ENCODE assay signal across 24 cellular contexts in the genomic region with DNA sequence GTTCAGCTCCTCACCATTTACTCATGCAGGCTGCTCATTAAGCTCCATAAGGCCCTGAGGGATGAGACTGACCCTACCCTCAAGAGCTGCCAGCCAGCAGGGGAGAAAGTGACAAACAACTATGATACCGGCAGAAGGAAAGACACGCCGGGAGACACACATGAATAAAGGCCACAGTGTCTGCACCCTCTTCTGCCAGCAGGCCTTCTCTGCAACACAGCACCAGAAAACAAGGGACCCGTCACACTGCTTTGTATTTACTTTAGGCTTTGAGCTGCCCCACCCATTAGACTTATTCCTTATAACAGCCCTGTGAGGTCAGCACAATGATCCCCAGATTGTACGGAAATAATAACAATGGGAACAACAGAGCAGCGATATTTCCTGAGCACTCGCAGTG. TPM values are rescaled to one million over a fixed set of nuclear protein-coding genes. Genes with fewer than 3 reads are reported as not detected.
DNase-seq lines count a peak whose midpoint lies in the region; ATAC-seq, FAIRE-seq and TF ChIP-seq lines count a peak whose summit lies in the region.
"Had no signal": no experiment of that assay in that cellular context is flagged by ENCODE, and none has a peak within 500 bp of the region (broad histone marks: within the 10 kb centered on the region; RNA-seq: fewer than 3 reads in every experiment).

No MANE protein-coding gene starts in this region.

- TF ChIP-seq EP300 in HepG2 (IDR thresholded peaks at IDR 0.05; ENCODE audit: low read depth in 2 of 2, low read length in 2 of 2) (no peak), HepG2 (CRISPR knock-in tag; IDR thresholded peaks at IDR 0.05; ENCODE audit: borderline replicate concordance) (no peak)

- 71% methylated on average over 3 of the region's 7 CpGs for WGBS in HepG2 (ENCODE audit: low lambda C conversion rate)
- 91% methylated on average over 4 of the region's 7 CpGs for WGBS in right lobe of liver (ENCODE audit: insufficient coverage, low coverage, low lambda C conversion rate, missing lambda C conversion rate)
- 37 to 60% (median 59%) methylated on average over 7 of the region's 7 CpGs for WGBS in small intestine, 3 donors

- no peak for TF ChIP-seq POLR2A in HepG2 (IDR thresholded peaks at IDR 0.05; ENCODE audit: insufficient read depth in 1 of 2, low read depth in 2 of 2, low read length in 2 of 2)
- no peak for TF ChIP-seq POLR2A in right lobe of liver (IDR thresholded peaks at IDR 0.05)

- in situ Hi-C loops in HepG2 (cut with HindIII; ENCODE audit: extremely low pct_ligation_motif_present, low pct_unique_long_range_greater_than_20kb): loop anchor here (10.0 kb wide), 1 partner anchor 387 kb away; no protein-coding TSS in a partner anchor

- H3K27ac ChIP-seq in HepG2 (ENCODE audit: extremely low read length, insufficient read depth, low read length): no peak overlapping the region
- no peak overlapping the region for H3K27ac ChIP-seq in right lobe of liver
- H3K27ac ChIP-seq in small intestine (ENCODE audit: low read depth in 1 of 2, low read length in 1 of 2): no peak overlapping the region
- H3K27ac ChIP-seq: 22Rv1; A549; BLaER1 treated with 17β-estradiol and CSF1 and Interleukin-3, amounts not matched to agents 10 nM and 100 nM; C4-2B had no signal

- BruUV-seq in HepG2 (replicated peaks; lab: Mats Ljungman, UMichigan): no TSS peak

- intact Hi-C loops in HepG2 (cut with micrococcal nuclease; ENCODE audit: unreplicated experiment) (no loop called here), right lobe of liver (cut with DNase I) (no loop called here)

- TF ChIP-seq RAD21 in HepG2 (CRISPR knock-in tag; IDR thresholded peaks at IDR 0.05): no peak

- TF ChIP-seq CTCF in HepG2 (CRISPR knock-in tag; IDR thresholded peaks at IDR 0.05) (no peak), right lobe of liver (IDR thresholded peaks at IDR 0.05) (no peak), bronchial epithelial cell (IDR thresholded peaks at IDR 0.05; ENCODE audit: insufficient read depth, low read length, severe bottlenecking) (no peak)

- no peaks in the 10 kb centered on the region for H4K20me1 ChIP-seq in HepG2 (ENCODE audit: insufficient read depth, low read length)

- H3K9ac ChIP-seq in HepG2 (ENCODE audit: insufficient read depth, low read depth, low read length): no peak overlapping the region
- H3K9ac ChIP-seq: BLaER1 treated with 17β-estradiol and CSF1 and Interleukin-3, amounts not matched to agents 10 nM and 100 nM had no signal

- CTCF ChIA-PET in HepG2 (lab: Yijun Ruan, JAX; ENCODE audit: low intra/inter-chr PET ratio, low total read pairs): no interaction called here

- ATAC-seq in HepG2: peak; percentile 64
- ATAC-seq in right lobe of liver: no peak
- no peak for ATAC-seq in HG03442 (IDR thresholded peaks at IDR 0.05; ENCODE audit: unreplicated experiment)
- ATAC-seq: A549; CD8-positive, alpha-beta T cell had no signal

- peaks cover 0 to 28% of the 10 kb centered on the region in 2 experiments; a peak in 3 of 5 replicates for H3K27me3 ChIP-seq in HepG2 (ENCODE audit: control insufficient read depth in 1 of 2, insufficient read depth in 2 of 2, low read length in 2 of 2)
- H3K27me3 ChIP-seq in right lobe of liver: no peaks in the 10 kb centered on the region
- peaks cover 10% of the 10 kb centered on the region for H3K27me3 ChIP-seq in bronchial epithelial cell (ENCODE audit: control insufficient read depth, insufficient read depth, low read length)
- peaks cover 0 to 4% of the 10 kb centered on the region in 2 donors for H3K27me3 ChIP-seq in small intestine (ENCODE audit: control insufficient read depth in 2 of 2, insufficient read depth in 2 of 2, low read length in 2 of 2)

- POLR2A ChIA-PET in HepG2 (lab: Yijun Ruan, JAX): no interaction called here

- H3K4me1 ChIP-seq in HepG2 (ENCODE audit: insufficient read depth, low read length) (peaks cover 20% of the 10 kb centered on the region), right lobe of liver (no peaks in the 10 kb centered on the region), small intestine (ENCODE audit: control insufficient read depth in 2 of 2, insufficient read depth in 1 of 2, low read depth in 1 of 2, low read length in 1 of 2) (no peaks in the 10 kb centered on the region)
- H3K4me1 ChIP-seq: A549, Caco-2 had no signal

- H3K4me2 ChIP-seq in HepG2 (ENCODE audit: low read depth, low read length): no peak overlapping the region
- H3K4me2 ChIP-seq: A549; BLaER1 treated with 17β-estradiol and CSF1 and Interleukin-3, amounts not matched to agents 10 nM and 100 nM had no signal

- no peak overlapping the region for H2AFZ ChIP-seq in HepG2 (ENCODE audit: low read length)

- H3K4me3 ChIP-seq in HepG2 (replicated peaks in 1 of 3; ENCODE audit: insufficient read depth in 1 of 3, low read depth in 2 of 3, low read length in 3 of 3) (no peak overlapping the region), right lobe of liver (no peak overlapping the region), bronchial epithelial cell (ENCODE audit: low read depth, low read length) (no peak overlapping the region), small intestine (ENCODE audit: low read depth in 1 of 2, low read length in 2 of 2) (no peak overlapping the region)
- H3K4me3 ChIP-seq: A549; BLaER1 treated with 17β-estradiol and CSF1 and Interleukin-3, amounts not matched to agents 10 nM and 100 nM had no signal

- no peaks in the 10 kb centered on the region for H3K36me3 ChIP-seq in HepG2 (replicated peaks in 1 of 2; ENCODE audit: control insufficient read depth in 1 of 2, insufficient read depth in 2 of 2, low read length in 2 of 2)
- no peaks in the 10 kb centered on the region for H3K36me3 ChIP-seq in right lobe of liver
- H3K36me3 ChIP-seq in bronchial epithelial cell (ENCODE audit: control insufficient read depth, insufficient read depth, low read length): no peaks in the 10 kb centered on the region
- H3K36me3 ChIP-seq in small intestine (ENCODE audit: control insufficient read depth in 2 of 2, insufficient read depth in 2 of 2, low read length in 2 of 2): no peaks in the 10 kb centered on the region
- H3K36me3 ChIP-seq: BLaER1 treated with 17β-estradiol and CSF1 and Interleukin-3, amounts not matched to agents 10 nM and 100 nM had no signal

- FAIRE-seq in HepG2 (lab: Jason Lieb, UNC) (no peak), bronchial epithelial cell (lab: Jason Lieb, UNC) (peak; percentile 23), small intestine (lab: Jason Lieb, UNC) (no peak)
- FAIRE-seq: A549, D721Med, G401.6, GM12891, GM19239 had no signal

- no peaks in the 10 kb centered on the region for H3K9me3 ChIP-seq in HepG2 (ENCODE audit: low read length)
- no peaks in the 10 kb centered on the region for H3K9me3 ChIP-seq in right lobe of liver
- no peaks in the 10 kb centered on the region for H3K9me3 ChIP-seq in small intestine (ENCODE audit: control insufficient read depth, low read depth)
- H3K9me3 ChIP-seq: A549; BLaER1 treated with 17β-estradiol and CSF1 and Interleukin-3, amounts not matched to agents 10 nM and 100 nM; Caco-2 had no signal

- DNase-seq in NCI-H345 (lab: John Stamatoyannopoulos, UW): peak; percentile 46
- DNase-seq in NCI-H345 treated with DMSO at 0.1 percent for 48 hours (lab: John Stamatoyannopoulos, UW; ENCODE audit: unreplicated experiment): no peak
- DNase-seq in HepG2 (ENCODE audit: low spot score): peak; percentile 8
- DNase-seq in right lobe of liver: no peak
- no peak for DNase-seq in bronchial epithelial cell (ENCODE audit: low read depth)
- DNase-seq in small intestine: peak; percentile 29
- DNase-seq in retina: no peak
- DNase-seq: AML-193; Caco-2; Calu3; CD4-positive, alpha-beta T cell; CD8-positive, alpha-beta T cell; DMS79 treated with DMSO at 0.1 percent for 48 hours; GF-D8 had no signal

- H3K79me2 ChIP-seq in HepG2 (ENCODE audit: insufficient read depth, low read length): no peaks in the 10 kb centered on the region

TF ChIP-seq in HepG2, 621 proteins besides CTCF, POLR2A, EP300 and RAD21 (continues in another document):
- TF ChIP-seq SNAPC2 (CRISPR knock-in tag; IDR thresholded peaks at IDR 0.05) (no peak), ZBTB38 (CRISPR knock-in tag; IDR thresholded peaks at IDR 0.05) (no peak), ZNF740 (CRISPR knock-in tag; IDR thresholded peaks at IDR 0.05) (no peak)

RNA-seq across cellular contexts. Expression of gene GABBR2, which starts 7.2 kb away (rescaled TPM):
- total RNA-seq in HepG2 (2016; rRNA removed; fragmentation: Illumina TruSeq; extraction: Trizol): 0.02 TPM in 1 of 2 replicates, not detected in the other
- not detected in 2 replicates for total RNA-seq in HepG2 (2016; cell fraction: cytosol; rRNA removed; fragmentation: Illumina TruSeq; extraction: Trizol; ENCODE audit: low read depth)
- 0.17 TPM in 1 of 2 replicates, not detected in the other for total RNA-seq in HepG2 (2016; cell fraction: insoluble cytoplasmic fraction; rRNA removed; fragmentation: Illumina TruSeq; extraction: Trizol)
- not detected in 2 replicates for total RNA-seq in HepG2 (2016; cell fraction: membrane; rRNA removed; fragmentation: Illumina TruSeq; extraction: Trizol)
- total RNA-seq in HepG2 (2016; cell fraction: nucleus; rRNA removed; fragmentation: Illumina TruSeq; extraction: Trizol): not detected in 2 replicates
- polyA plus RNA-seq in HepG2 (2011; rRNA removed): 0.01 TPM in 1 of 2 replicates, not detected in the other
- polyA plus RNA-seq in HepG2 (2011; cell fraction: cytosol; rRNA removed): not detected in 2 replicates
- 0.02 TPM in 1 of 2 replicates, not detected in the other for polyA plus RNA-seq in HepG2 (2011; cell fraction: nucleus; rRNA removed)
- polyA plus RNA-seq in HepG2 (2012): not detected in 2 replicates
- polyA plus RNA-seq in HepG2 (2016; cell fraction: cytosol; fragmentation: Illumina TruSeq; extraction: Trizol; ENCODE audit: low read depth): not detected in 2 replicates
- 0.03 TPM in 1 of 2 replicates, not detected in the other for polyA plus RNA-seq in HepG2 (2016; cell fraction: insoluble cytoplasmic fraction; fragmentation: Illumina TruSeq; extraction: Trizol; ENCODE audit: low read depth)
- not detected in 2 replicates for polyA plus RNA-seq in HepG2 (2016; cell fraction: membrane; fragmentation: Illumina TruSeq; extraction: Trizol; ENCODE audit: low read depth)
- not detected in 2 replicates for polyA plus RNA-seq in HepG2 (2016; cell fraction: nucleus; fragmentation: Illumina TruSeq; extraction: Trizol; ENCODE audit: insufficient read depth, low read depth)
- polyA minus RNA-seq in HepG2 (2011; rRNA and poly(A)+ RNA removed; ENCODE audit: low replicate concordance): 0.33 TPM in 1 of 2 replicates, not detected in the other
- polyA minus RNA-seq in HepG2 (2011; cell fraction: cytosol; rRNA and poly(A)+ RNA removed): not detected in 2 replicates
- not detected in 2 replicates for polyA minus RNA-seq in HepG2 (2011; cell fraction: nucleus; rRNA and poly(A)+ RNA removed)
- not detected for total RNA-seq in right lobe of liver
- not detected in 2 replicates for total RNA-seq in bronchial epithelial cell
- 1 to 10 TPM in 1 of 3 donors, under 1 TPM in 1, not detected in 1; 0.09 to 1.4 TPM for polyA plus RNA-seq in small intestine
- total RNA-seq: B cell; CD4-positive, alpha-beta T cell; CD8-positive, alpha-beta T cell had no signal

Comparison
In these comparisons a context has a peak if more than half of its experiments do, and no peak if none do; other contexts are left out.
1. DNase-seq: peak in NCI-H345 (single experiment), HepG2 (single experiment) and small intestine (single experiment); none in NCI-H345 treated with DMSO at 0.1 percent for 48 hours (single experiment), right lobe of liver (0 of 3), bronchial epithelial cell (single experiment) and retina (single experiment).